Comparison of ENCODE assay signal across 8 cellular contexts in genomic region chr1:2247045-2247394, GRCh38. TPM values are rescaled to one million over a fixed set of nuclear protein-coding genes. Genes with fewer than 3 reads are reported as not detected.
DNase-seq lines count a peak whose midpoint lies in the region; ATAC-seq, FAIRE-seq and TF ChIP-seq lines count a peak whose summit lies in the region.
"Not testable (repeated sequence)": the region's sequence is repeated elsewhere in the genome, so short reads cannot be mapped to it uniquely, and the experiment has no call there.

No MANE protein-coding gene starts in this region.

- not testable (repeated sequence) for TF ChIP-seq CTCF in C4-2B (conservative IDR thresholded peaks at IDR 0.05); HL-60 (IDR thresholded peaks at IDR 0.05; ENCODE audit: insufficient read depth, low read length); endodermal cell (conservative IDR thresholded peaks at IDR 0.05); HepG2 (CRISPR knock-in tag; IDR thresholded peaks at IDR 0.05); nephron (IDR thresholded peaks at IDR 0.05; ENCODE audit: unreplicated experiment in 3 of 3); smooth muscle cell (IDR thresholded peaks at IDR 0.05; ENCODE audit: borderline replicate concordance, insufficient read depth, poor library complexity, severe bottlenecking)

- H4K20me1 ChIP-seq in HepG2 (ENCODE audit: insufficient read depth, low read length), result peaks cover 34% of the 10 kb centered on the region; the same call in 1 of the 2 replicates
- H4K20me1 ChIP-seq in smooth muscle cell (ENCODE audit: low read depth), result peaks cover 99% of the 10 kb centered on the region

- not testable (repeated sequence) for DNase-seq in HL-60 (ENCODE audit: low read depth in 1 of 2, low spot score in 1 of 2); T-cell; endodermal cell; HepG2 (ENCODE audit: low spot score); smooth muscle cell (lab: John Stamatoyannopoulos, UW; ENCODE audit: unreplicated experiment)

- POLR2A ChIA-PET in T-cell (lab: Charles Lee), result not testable (repeated sequence)
- POLR2A ChIA-PET in HepG2 (lab: Yijun Ruan, JAX), result interaction anchor here (1.5 kb wide), 1 partner anchor 40 kb away, joined by 5 read pairs; no protein-coding TSS in a partner anchor

- not testable (repeated sequence) for ATAC-seq in T-cell (replicated peaks in 1 of 4); HepG2

- in situ Hi-C loops in HepG2 (cut with HindIII; ENCODE audit: extremely low pct_ligation_motif_present, low pct_unique_long_range_greater_than_20kb), result not testable (repeated sequence)

- H3K4me3 ChIP-seq in HL-60 (replicated peaks; ENCODE audit: insufficient read depth, low read length); endodermal cell (ENCODE audit: low read length); HepG2 (replicated peaks in 1 of 3; ENCODE audit: insufficient read depth in 1 of 3, low read depth in 2 of 3, low read length in 3 of 3); smooth muscle cell: not testable (repeated sequence)

- not testable (repeated sequence) for H3K9me3 ChIP-seq in endodermal cell (ENCODE audit: control insufficient read depth, low read length); HepG2 (ENCODE audit: low read length); smooth muscle cell (replicated peaks; ENCODE audit: low read depth)

- TF ChIP-seq EP300 in HepG2 (IDR thresholded peaks at IDR 0.05; ENCODE audit: low read depth in 2 of 2, low read length in 2 of 2); HepG2 (CRISPR knock-in tag; IDR thresholded peaks at IDR 0.05; ENCODE audit: borderline replicate concordance): not testable (repeated sequence)

- H2AFZ ChIP-seq in HepG2 (ENCODE audit: low read length); smooth muscle cell (ENCODE audit: low read depth): not testable (repeated sequence)

- WGBS in endodermal cell (ENCODE audit: insufficient coverage in 1 of 2, insufficient read length in 1 of 2), 2 experiments, result 88 to 94% methylated on average over 2 to 7 of the region's 7 CpGs
- 92% methylated on average over 7 of the region's 7 CpGs for WGBS in HepG2 (ENCODE audit: low lambda C conversion rate)
- 98% methylated on average over 7 of the region's 7 CpGs for WGBS in smooth muscle cell (ENCODE audit: low lambda C conversion rate)

- peaks cover 13% of the 10 kb centered on the region for H3K4me1 ChIP-seq in endodermal cell (ENCODE audit: control insufficient read depth, insufficient read depth, low read length)
- peaks cover 68% of the 10 kb centered on the region for H3K4me1 ChIP-seq in HepG2 (ENCODE audit: insufficient read depth, low read length)
- H3K4me1 ChIP-seq in smooth muscle cell (ENCODE audit: low read depth), result peaks cover 48% of the 10 kb centered on the region

- H3K27ac ChIP-seq in C4-2B (peak overlapping the region; percentile 98), HL-60 (replicated peaks) (peak overlapping the region; percentile 69), endodermal cell (ENCODE audit: low read depth, low read length) (peak overlapping the region; percentile 99), HepG2 (ENCODE audit: extremely low read length, insufficient read depth, low read length) (peak overlapping the region; percentile 72), smooth muscle cell (ENCODE audit: low read depth) (peak overlapping the region; percentile 72)

- CTCF ChIA-PET in T-cell (lab: Charles Lee); HepG2 (lab: Yijun Ruan, JAX; ENCODE audit: low intra/inter-chr PET ratio, low total read pairs): not testable (repeated sequence)

- not testable (repeated sequence) for H3K9ac ChIP-seq in endodermal cell (ENCODE audit: extremely low read depth, low read length, poor library complexity, severe bottlenecking); HepG2 (ENCODE audit: insufficient read depth, low read depth, low read length)
- H3K9ac ChIP-seq in smooth muscle cell (ENCODE audit: low read depth), result peak overlapping the region; percentile 21

- intact Hi-C loops in HepG2 (cut with micrococcal nuclease; ENCODE audit: unreplicated experiment), result not testable (repeated sequence)

- H3K4me1 Mint-ChIP-seq in T-cell, result peaks cover 83 to 91% (median 90%) of the 10 kb centered on the region in 3 donors
- peaks cover 88% of the 10 kb centered on the region for H3K4me1 Mint-ChIP-seq in activated naive CD4-positive, alpha-beta T cell treated with anti-CD3 and anti-CD28 coated beads, Interleukin-2, amount 50 U/mL, for 24 hours
- peaks cover 28% of the 10 kb centered on the region for H3K4me1 Mint-ChIP-seq in endodermal cell
- peaks cover 67% of the 10 kb centered on the region for H3K4me1 Mint-ChIP-seq in nephron

- H3K27me3 ChIP-seq in HL-60 (ENCODE audit: insufficient read depth, poor library complexity, severe bottlenecking); endodermal cell (ENCODE audit: control insufficient read depth, insufficient read depth, low read length, poor library complexity, severe bottlenecking); HepG2 (ENCODE audit: control insufficient read depth in 1 of 2, insufficient read depth in 2 of 2, low read length in 2 of 2); smooth muscle cell (ENCODE audit: low read depth): not testable (repeated sequence)

- H3K36me3 ChIP-seq in endodermal cell (ENCODE audit: control insufficient read depth, insufficient read depth, low read length), result peaks cover 14% of the 10 kb centered on the region
- not testable (repeated sequence) for H3K36me3 ChIP-seq in HepG2 (replicated peaks in 1 of 2; ENCODE audit: control insufficient read depth in 1 of 2, insufficient read depth in 2 of 2, low read length in 2 of 2); smooth muscle cell (ENCODE audit: low read depth)

- not testable (repeated sequence) for FAIRE-seq in HepG2 (lab: Jason Lieb, UNC)

- BruUV-seq in HepG2 (replicated peaks; lab: Mats Ljungman, UMichigan), result not testable (repeated sequence)

- H3K9me3 Mint-ChIP-seq in T-cell; activated naive CD4-positive, alpha-beta T cell treated with anti-CD3 and anti-CD28 coated beads, Interleukin-2, amount 50 U/mL, for 24 hours; endodermal cell; nephron: not testable (repeated sequence)

- not testable (repeated sequence) for H3K4me2 ChIP-seq in HepG2 (ENCODE audit: low read depth, low read length)
- peak overlapping the region; percentile 52 for H3K4me2 ChIP-seq in smooth muscle cell

- H3K27ac Mint-ChIP-seq in T-cell (peak overlapping the region; percentile 52 to 85), endodermal cell (peak overlapping the region; percentile 65), nephron (peak overlapping the region in 2 of 3 experiments; percentile 10 to 55)
- H3K27ac Mint-ChIP-seq in activated naive CD4-positive, alpha-beta T cell treated with anti-CD3 and anti-CD28 coated beads, Interleukin-2, amount 50 U/mL, for 24 hours, result peak overlapping the region; percentile 30

- peak overlapping the region in 1 of 3 donors; percentile 67 for H3K4me3 Mint-ChIP-seq in T-cell
- peak overlapping the region; percentile 65 for H3K4me3 Mint-ChIP-seq in activated naive CD4-positive, alpha-beta T cell treated with anti-CD3 and anti-CD28 coated beads, Interleukin-2, amount 50 U/mL, for 24 hours
- not testable (repeated sequence) for H3K4me3 Mint-ChIP-seq in endodermal cell, nephron

- not testable (repeated sequence) for H3F3A ChIP-seq in smooth muscle cell (ENCODE audit: low read depth)

- TF ChIP-seq RAD21 in HepG2 (CRISPR knock-in tag; IDR thresholded peaks at IDR 0.05), result not testable (repeated sequence)

- peaks cover 91% of the 10 kb centered on the region for H3K79me2 ChIP-seq in HepG2 (ENCODE audit: insufficient read depth, low read length)
- H3K79me2 ChIP-seq in smooth muscle cell (ENCODE audit: low read depth), result peaks cover 97% of the 10 kb centered on the region

- not testable (repeated sequence) for H3K27me3 Mint-ChIP-seq in T-cell; activated naive CD4-positive, alpha-beta T cell treated with anti-CD3 and anti-CD28 coated beads, Interleukin-2, amount 50 U/mL, for 24 hours; endodermal cell (ENCODE audit: insufficient read depth); nephron (ENCODE audit: low read depth)

- TF ChIP-seq POLR2A in HepG2 (IDR thresholded peaks at IDR 0.05; ENCODE audit: insufficient read depth in 1 of 2, low read depth in 2 of 2, low read length in 2 of 2), result not testable (repeated sequence)

- H3K36me3 Mint-ChIP-seq in T-cell (peaks cover 28% of the 10 kb centered on the region), endodermal cell (ENCODE audit: low read depth) (peaks cover 10% of the 10 kb centered on the region)
- not testable (repeated sequence) for H3K36me3 Mint-ChIP-seq in activated naive CD4-positive, alpha-beta T cell treated with anti-CD3 and anti-CD28 coated beads, Interleukin-2, amount 50 U/mL, for 24 hours; nephron (ENCODE audit: low read depth)

RNA-seq across cellular contexts. Expression of gene SKI, which starts 18.9 kb away (rescaled TPM):
- total RNA-seq in T-cell, result 100 to 1,000 TPM; 137 to 299 (median 157) TPM
- total RNA-seq in endodermal cell, result 10 to 100 TPM; 65.4 to 79.2 TPM
- polyA plus RNA-seq in endodermal cell (2013, experiment 1 of 2), result 39.9 TPM
- polyA plus RNA-seq in endodermal cell (2013, experiment 2 of 2), result 37.7 TPM
- total RNA-seq in HepG2 (2016; rRNA removed; fragmentation: Illumina TruSeq; extraction: Trizol), result 6.9 and 9.6 TPM in 2 replicates
- total RNA-seq in HepG2 (2016; cell fraction: cytosol; rRNA removed; fragmentation: Illumina TruSeq; extraction: Trizol; ENCODE audit: low read depth), result 3.4 and 6.3 TPM in 2 replicates
- total RNA-seq in HepG2 (2016; cell fraction: insoluble cytoplasmic fraction; rRNA removed; fragmentation: Illumina TruSeq; extraction: Trizol), result 7.7 and 7.9 TPM in 2 replicates
- total RNA-seq in HepG2 (2016; cell fraction: membrane; rRNA removed; fragmentation: Illumina TruSeq; extraction: Trizol), result 4.6 and 5.7 TPM in 2 replicates
- total RNA-seq in HepG2 (2016; cell fraction: nucleus; rRNA removed; fragmentation: Illumina TruSeq; extraction: Trizol), result 10.6 and 12.2 TPM in 2 replicates
- polyA plus RNA-seq in HepG2 (2011; rRNA removed), result 4.7 and 5.9 TPM in 2 replicates
- 3.8 and 4.2 TPM in 2 replicates for polyA plus RNA-seq in HepG2 (2011; cell fraction: cytosol; rRNA removed)
- polyA plus RNA-seq in HepG2 (2011; cell fraction: nucleus; rRNA removed), result 20.3 and 21.2 TPM in 2 replicates
- 10.1 and 12.3 TPM in 2 replicates for polyA plus RNA-seq in HepG2 (2012)
- 0.60 and 0.83 TPM in 2 replicates for polyA plus RNA-seq in HepG2 (2016; cell fraction: cytosol; fragmentation: Illumina TruSeq; extraction: Trizol; ENCODE audit: low read depth)
- 16.7 and 23.3 TPM in 2 replicates for polyA plus RNA-seq in HepG2 (2016; cell fraction: insoluble cytoplasmic fraction; fragmentation: Illumina TruSeq; extraction: Trizol; ENCODE audit: low read depth)
- 3.7 and 4.4 TPM in 2 replicates for polyA plus RNA-seq in HepG2 (2016; cell fraction: membrane; fragmentation: Illumina TruSeq; extraction: Trizol; ENCODE audit: low read depth)
- 33.8 and 34.3 TPM in 2 replicates for polyA plus RNA-seq in HepG2 (2016; cell fraction: nucleus; fragmentation: Illumina TruSeq; extraction: Trizol; ENCODE audit: insufficient read depth, low read depth)
- 4.4 and 14.7 TPM in 2 replicates for polyA minus RNA-seq in HepG2 (2011; rRNA and poly(A)+ RNA removed; ENCODE audit: low replicate concordance)
- 16.7 and 22.2 TPM in 2 replicates for polyA minus RNA-seq in HepG2 (2011; cell fraction: cytosol; rRNA and poly(A)+ RNA removed)
- polyA minus RNA-seq in HepG2 (2011; cell fraction: nucleus; rRNA and poly(A)+ RNA removed), result 10.9 and 12.1 TPM in 2 replicates
- 14.4 and 19.6 TPM in 2 replicates for total RNA-seq in smooth muscle cell
- polyA plus RNA-seq in smooth muscle cell, result 4.2 and 6.8 TPM in 2 replicates

RNA-seq across cellular contexts. Expression of gene FAAP20, which starts 52.4 kb away (rescaled TPM):
- total RNA-seq in T-cell (10 to 100 TPM; 52.9 to 74.8 (median 68.2) TPM), endodermal cell (100 to 1,000 TPM; 126 to 154 TPM), HepG2 (2016; rRNA removed; fragmentation: Illumina TruSeq; extraction: Trizol) (10.4 and 10.8 TPM in 2 replicates), smooth muscle cell (33.1 and 39.8 TPM in 2 replicates)
- 91.8 TPM for polyA plus RNA-seq in endodermal cell (2013, experiment 1 of 2)
- 88.9 TPM for polyA plus RNA-seq in endodermal cell (2013, experiment 2 of 2)
- 25.8 and 31.3 TPM in 2 replicates for total RNA-seq in HepG2 (2016; cell fraction: cytosol; rRNA removed; fragmentation: Illumina TruSeq; extraction: Trizol; ENCODE audit: low read depth)
- 9.1 and 10.5 TPM in 2 replicates for total RNA-seq in HepG2 (2016; cell fraction: insoluble cytoplasmic fraction; rRNA removed; fragmentation: Illumina TruSeq; extraction: Trizol)
- total RNA-seq in HepG2 (2016; cell fraction: membrane; rRNA removed; fragmentation: Illumina TruSeq; extraction: Trizol), result 30.5 and 36.7 TPM in 2 replicates
- 7.4 and 9.0 TPM in 2 replicates for total RNA-seq in HepG2 (2016; cell fraction: nucleus; rRNA removed; fragmentation: Illumina TruSeq; extraction: Trizol)
- polyA plus RNA-seq in HepG2 (2011; rRNA removed) (9.6 and 14.4 TPM in 2 replicates), smooth muscle cell (152 and 162 TPM in 2 replicates)
- polyA plus RNA-seq in HepG2 (2011; cell fraction: cytosol; rRNA removed), result 8.7 and 21.7 TPM in 2 replicates
- 37.4 and 44.6 TPM in 2 replicates for polyA plus RNA-seq in HepG2 (2011; cell fraction: nucleus; rRNA removed)
- polyA plus RNA-seq in HepG2 (2012), result 24.2 and 24.5 TPM in 2 replicates
- 237 and 239 TPM in 2 replicates for polyA plus RNA-seq in HepG2 (2016; cell fraction: cytosol; fragmentation: Illumina TruSeq; extraction: Trizol; ENCODE audit: low read depth)
- polyA plus RNA-seq in HepG2 (2016; cell fraction: insoluble cytoplasmic fraction; fragmentation: Illumina TruSeq; extraction: Trizol; ENCODE audit: low read depth), result 38.7 and 46.2 TPM in 2 replicates
- 156 and 163 TPM in 2 replicates for polyA plus RNA-seq in HepG2 (2016; cell fraction: membrane; fragmentation: Illumina TruSeq; extraction: Trizol; ENCODE audit: low read depth)
- polyA plus RNA-seq in HepG2 (2016; cell fraction: nucleus; fragmentation: Illumina TruSeq; extraction: Trizol; ENCODE audit: insufficient read depth, low read depth), result 44.5 and 50.9 TPM in 2 replicates
- 3.5 and 6.2 TPM in 2 replicates for polyA minus RNA-seq in HepG2 (2011; rRNA and poly(A)+ RNA removed; ENCODE audit: low replicate concordance)
- polyA minus RNA-seq in HepG2 (2011; cell fraction: cytosol; rRNA and poly(A)+ RNA removed), result 5.6 and 7.3 TPM in 2 replicates
- 6.3 and 6.6 TPM in 2 replicates for polyA minus RNA-seq in HepG2 (2011; cell fraction: nucleus; rRNA and poly(A)+ RNA removed)
